Comparison of ENCODE assay signal across 28 cellular contexts in genomic region chr2:120004254-120004653, GRCh38.
"Had no signal": no experiment of that assay in that cellular context is flagged by ENCODE, and none has a peak within 500 bp of the region (broad histone marks: within the 10 kb centered on the region; RNA-seq: fewer than 3 reads in every experiment).

No MANE protein-coding gene starts in this region.

- H3K27ac ChIP-seq: stomach, suprapubic skin, testis, thoracic aorta, thyroid gland, tibial artery, tibial nerve, transverse colon, upper lobe of left lung, upper lobe of right lung, uterus, vagina had no signal

- H3K36me3 Mint-ChIP-seq: stimulated activated effector memory CD8-positive, alpha-beta T cell treated with anti-CD3 and anti-CD28 coated beads, Interleukin-12 subunit alpha, Interleukin-12 subunit beta, amount 100 ng/mL, for 72 hours; stimulated activated memory B cell treated with anti-CD40 and anti-IgM and Interleukin-4, amounts not matched to agents 10 μg/mL and 1 μg/mL and 100 μg/mL, for 72 hours; stimulated activated naive B cell treated with anti-CD40 and anti-IgM and Interleukin-4, amounts not matched to agents 10 μg/mL and 1 μg/mL and 100 μg/mL, for 72 hours had no signal

- H3K4me3 Mint-ChIP-seq: stimulated activated effector memory CD8-positive, alpha-beta T cell treated with anti-CD3 and anti-CD28 coated beads, Interleukin-12 subunit alpha, Interleukin-12 subunit beta, amount 100 ng/mL, for 72 hours; stimulated activated memory B cell treated with anti-CD40 and anti-IgM and Interleukin-4, amounts not matched to agents 10 μg/mL and 1 μg/mL and 100 μg/mL, for 72 hours; stimulated activated naive B cell treated with anti-CD40 and anti-IgM and Interleukin-4, amounts not matched to agents 10 μg/mL and 1 μg/mL and 100 μg/mL, for 72 hours; stimulated activated naive CD8-positive, alpha-beta T cell treated with anti-CD3 and anti-CD28 coated beads, Interleukin-15, amount 100 ng/mL, for 72 hours; stimulated activated naive CD8-positive, alpha-beta T cell treated with anti-CD3 and anti-CD28 coated beads, Interleukin-15, Interleukin-2, amounts not matched to agents 100 ng/mL and 50 ng/mL, for 24 hours; type B pancreatic cell had no signal

- H3K27ac Mint-ChIP-seq: stimulated activated effector memory CD8-positive, alpha-beta T cell treated with anti-CD3 and anti-CD28 coated beads, Interleukin-12 subunit alpha, Interleukin-12 subunit beta, amount 100 ng/mL, for 72 hours; stimulated activated memory B cell treated with anti-CD40 and anti-IgM and Interleukin-4, amounts not matched to agents 10 μg/mL and 1 μg/mL and 100 μg/mL, for 72 hours; stimulated activated naive B cell treated with anti-CD40 and anti-IgM and Interleukin-4, amounts not matched to agents 10 μg/mL and 1 μg/mL and 100 μg/mL, for 72 hours; stimulated activated naive CD8-positive, alpha-beta T cell treated with anti-CD3 and anti-CD28 coated beads, Interleukin-15, amount 100 ng/mL, for 72 hours; stimulated activated naive CD8-positive, alpha-beta T cell treated with anti-CD3 and anti-CD28 coated beads, Interleukin-15, Interleukin-2, amounts not matched to agents 100 ng/mL and 50 ng/mL, for 24 hours; type B pancreatic cell had no signal

- DNase-seq: stimulated activated CD4-positive, alpha-beta T cell treated with anti-CD3 and anti-CD28 coated beads, Interleukin-2, amount 100 ng/mL, for 48 hours; stimulated activated CD4-positive, alpha-beta T cell treated with anti-CD3 and anti-CD28 coated beads, Interleukin-4, amount 100 ng/mL, for 1 hour; stimulated activated CD4-positive, alpha-beta T cell treated with anti-CD3 and anti-CD28 coated beads, Interleukin-4, amount 100 ng/mL, for 24 hours; stimulated activated CD4-positive, alpha-beta T cell treated with anti-CD3 and anti-CD28 coated beads, Interleukin-4, amount 100 ng/mL, for 4 hours; stimulated activated CD8-positive, alpha-beta memory T cell treated with anti-CD3 and anti-CD28 coated beads, Interleukin-4, amount 100 ng/mL, for 48 hours; stimulated activated naive B cell treated with anti-CD40 and anti-IgM and Interleukin-4, amounts not matched to agents 10 μg/mL and 1 μg/mL and 100 μg/mL, for 72 hours; stimulated activated naive CD4-positive, alpha-beta T cell; stimulated activated naive CD4-positive, alpha-beta T cell treated with Interleukin-2 at 50 U/mL for 16 hours; stimulated activated naive CD8-positive, alpha-beta T cell treated with anti-CD3 and anti-CD28 coated beads, Interleukin-15, amount 100 ng/mL, for 72 hours; stimulated activated naive CD8-positive, alpha-beta T cell treated with anti-CD3 and anti-CD28 coated beads, Interleukin-15, Interleukin-2, amounts not matched to agents 100 U/mL and 50 U/mL, for 24 hours; stomach; substantia nigra; testis; thyroid gland; tibial artery; transverse colon; upper lobe of left lung; upper lobe of right lung; uterus had no signal

- H3K36me3 ChIP-seq: stomach, suprapubic skin, thoracic aorta, thyroid gland, tibial artery, tibial nerve, transverse colon, upper lobe of left lung, upper lobe of right lung, uterus, vagina had no signal

- H3K4me1 Mint-ChIP-seq: stimulated activated effector memory CD8-positive, alpha-beta T cell treated with anti-CD3 and anti-CD28 coated beads, Interleukin-12 subunit alpha, Interleukin-12 subunit beta, amount 100 ng/mL, for 72 hours had no signal

- H3K9me3 Mint-ChIP-seq: stimulated activated effector memory CD8-positive, alpha-beta T cell treated with anti-CD3 and anti-CD28 coated beads, Interleukin-12 subunit alpha, Interleukin-12 subunit beta, amount 100 ng/mL, for 72 hours; stimulated activated memory B cell treated with anti-CD40 and anti-IgM and Interleukin-4, amounts not matched to agents 10 μg/mL and 1 μg/mL and 100 μg/mL, for 72 hours; stimulated activated naive B cell treated with anti-CD40 and anti-IgM and Interleukin-4, amounts not matched to agents 10 μg/mL and 1 μg/mL and 100 μg/mL, for 72 hours; stimulated activated naive CD8-positive, alpha-beta T cell treated with anti-CD3 and anti-CD28 coated beads, Interleukin-15, amount 100 ng/mL, for 72 hours; stimulated activated naive CD8-positive, alpha-beta T cell treated with anti-CD3 and anti-CD28 coated beads, Interleukin-15, Interleukin-2, amounts not matched to agents 100 ng/mL and 50 ng/mL, for 24 hours; type B pancreatic cell had no signal

- H3K27me3 ChIP-seq: stomach, suprapubic skin, testis, thyroid gland, tibial artery, tibial nerve, transverse colon, upper lobe of left lung, upper lobe of right lung, uterus, vagina had no signal

- H3K9me3 ChIP-seq: stomach, suprapubic skin, testis, thoracic aorta, thyroid gland, tibial artery, tibial nerve, transverse colon, upper lobe of left lung, upper lobe of right lung, uterus, vagina had no signal

- H3K4me3 ChIP-seq: stomach, suprapubic skin, testis, thoracic aorta, thyroid gland, tibial artery, tibial nerve, transverse colon, upper lobe of left lung, upper lobe of right lung, uterus, vagina had no signal

- H3K4me1 ChIP-seq: stomach, suprapubic skin, testis, tibial artery, tibial nerve, transverse colon, upper lobe of left lung, upper lobe of right lung, uterus, vagina had no signal

- ATAC-seq: stimulated activated effector memory CD8-positive, alpha-beta T cell treated with anti-CD3 and anti-CD28 coated beads, Interleukin-12 subunit alpha, Interleukin-12 subunit beta, amount 100 ng/mL, for 72 hours; stimulated activated memory B cell treated with anti-CD40 and anti-IgM and Interleukin-4, amounts not matched to agents 10 μg/mL and 1 μg/mL and 100 μg/mL, for 72 hours; stimulated activated naive B cell treated with anti-CD40 and anti-IgM and Interleukin-4, amounts not matched to agents 10 μg/mL and 1 μg/mL and 100 μg/mL, for 72 hours; stimulated activated naive CD8-positive, alpha-beta T cell treated with anti-CD3 and anti-CD28 coated beads, Interleukin-15, amount 100 ng/mL, for 72 hours; stimulated activated naive CD8-positive, alpha-beta T cell treated with anti-CD3 and anti-CD28 coated beads, Interleukin-15, Interleukin-2, amounts not matched to agents 100 U/mL and 50 U/mL, for 24 hours; upper lobe of right lung had no signal

- FAIRE-seq: urothelium cell line had no signal

- H3K27me3 Mint-ChIP-seq: stimulated activated memory B cell treated with anti-CD40 and anti-IgM and Interleukin-4, amounts not matched to agents 10 μg/mL and 1 μg/mL and 100 μg/mL, for 72 hours; stimulated activated naive CD8-positive, alpha-beta T cell treated with anti-CD3 and anti-CD28 coated beads, Interleukin-15, amount 100 ng/mL, for 72 hours; stimulated activated naive CD8-positive, alpha-beta T cell treated with anti-CD3 and anti-CD28 coated beads, Interleukin-15, Interleukin-2, amounts not matched to agents 100 ng/mL and 50 ng/mL, for 24 hours; type B pancreatic cell had no signal
